10 cellular contexts compared by ENCODE assay signal in genomic region chr9:3863114-3863528, GRCh38.
DNase-seq lines count a peak whose midpoint lies in the region; ATAC-seq and TF ChIP-seq lines count a peak whose summit lies in the region.
"Had no signal": no experiment of that assay in that cellular context is flagged by ENCODE, and none has a peak within 500 bp of the region (broad histone marks: within the 10 kb centered on the region; RNA-seq: fewer than 3 reads in every experiment).

No MANE protein-coding gene starts in this region.

- no peak overlapping the region for H3K4me3 Mint-ChIP-seq in GM23338

- H3K9me2 ChIP-seq in OCI-LY7 (ENCODE audit: insufficient read depth, low read length): no peaks in the 10 kb centered on the region
- H3K9me2 ChIP-seq in GM23338 (ENCODE audit: insufficient read depth): no peaks in the 10 kb centered on the region

- intact Hi-C loops in mammary epithelial cell (cut with micrococcal nuclease) (no loop called here), left lung (cut with DNase I) (no loop called here), aorta (cut with DNase I) (no loop called here), OCI-LY7 (cut with micrococcal nuclease; ENCODE audit: unreplicated experiment) (no loop called here)

- H2AFZ ChIP-seq in mammary epithelial cell (ENCODE audit: low read depth, low read length): peak overlapping the region; percentile 39
- H2AFZ ChIP-seq in OCI-LY7 (ENCODE audit: low read length): no peak overlapping the region
- H2AFZ ChIP-seq in GM23338: no peak overlapping the region
- H2AFZ ChIP-seq: parathyroid adenoma had no signal

- no peaks in the 10 kb centered on the region for H3K79me2 ChIP-seq in mammary epithelial cell (ENCODE audit: insufficient read depth, low read length)
- H3K79me2 ChIP-seq in OCI-LY7 (ENCODE audit: insufficient read depth, low read depth, low read length): no peaks in the 10 kb centered on the region
- no peaks in the 10 kb centered on the region for H3K79me2 ChIP-seq in GM23338 (replicated peaks; ENCODE audit: insufficient read depth)
- H3K79me2 ChIP-seq: parathyroid adenoma had no signal

- BruUV-seq in mammary epithelial cell (replicated peaks; lab: Mats Ljungman, UMichigan): no TSS peak
- no TSS peak for BruUV-seq in OCI-LY7 (replicated peaks; lab: Mats Ljungman, UMichigan)

- H3K27me3 ChIP-seq in mammary epithelial cell (ENCODE audit: insufficient read depth, low read length) (no peaks in the 10 kb centered on the region), left lung (no peaks in the 10 kb centered on the region), aorta (ENCODE audit: control insufficient read depth in 1 of 2, insufficient read depth in 2 of 2, low read length in 1 of 2) (no peaks in the 10 kb centered on the region), MG63 (no peaks in the 10 kb centered on the region; the same call in 1 of the 2 replicates), GM23338 (ENCODE audit: insufficient read depth) (no peaks in the 10 kb centered on the region)
- H3K27me3 ChIP-seq: adrenal gland had no signal

- dilution Hi-C loops in mammary epithelial cell (cut with HindIII; ENCODE audit: low sequenced_read_pairs): no loop called here

- H3K9me3 ChIP-seq in mammary epithelial cell (replicated peaks; ENCODE audit: insufficient read depth, low read length) (no peaks in the 10 kb centered on the region), left lung (no peaks in the 10 kb centered on the region), aorta (ENCODE audit: control insufficient read depth, low read length) (no peaks in the 10 kb centered on the region), MG63 (no peaks in the 10 kb centered on the region), OCI-LY7 (ENCODE audit: low read length) (no peaks in the 10 kb centered on the region)
- H3K9me3 ChIP-seq: adrenal gland had no signal

- H4K20me1 ChIP-seq in mammary epithelial cell (ENCODE audit: insufficient read depth, low read length): no peaks in the 10 kb centered on the region
- no peaks in the 10 kb centered on the region for H4K20me1 ChIP-seq in OCI-LY7 (ENCODE audit: insufficient read depth, low read length)
- H4K20me1 ChIP-seq in GM23338 (replicated peaks; ENCODE audit: insufficient read depth): no peaks in the 10 kb centered on the region

- H3K27ac ChIP-seq in mammary epithelial cell (ENCODE audit: insufficient read depth, low read depth, low read length) (peak overlapping the region; percentile 1), left lung (peak overlapping the region; percentile 21 to 31), aorta (ENCODE audit: low read depth in 1 of 2, low read length in 2 of 2) (no peak overlapping the region), OCI-LY7 (ENCODE audit: low read depth, low read length, poor library complexity, severe bottlenecking) (no peak overlapping the region), GM23338 (ENCODE audit: low read depth) (no peak overlapping the region)
- H3K27ac ChIP-seq: adrenal gland, parathyroid adenoma had no signal

- CTCF ChIA-PET in mammary epithelial cell (lab: Charles Lee; ENCODE audit: low non-redundant PET) (no interaction called here), OCI-LY7 (lab: Charles Lee; ENCODE audit: unreplicated experiment) (no interaction called here)

- peaks cover 0 to 7% of the 10 kb centered on the region in 2 donors for H3K36me3 Mint-ChIP-seq in activated naive CD4-positive, alpha-beta T cell treated with anti-CD3 and anti-CD28 coated beads, Interleukin-2, amount 50 U/mL, for 72 hours
- H3K36me3 Mint-ChIP-seq in GM23338 (ENCODE audit: low read depth): no peaks in the 10 kb centered on the region

- H3K4me1 ChIP-seq in mammary epithelial cell (ENCODE audit: insufficient read depth, low read length) (peaks cover 19% of the 10 kb centered on the region), left lung (no peaks in the 10 kb centered on the region), aorta (ENCODE audit: control insufficient read depth in 1 of 2, insufficient read depth in 2 of 2, low read length in 2 of 2) (no peaks in the 10 kb centered on the region), OCI-LY7 (ENCODE audit: insufficient read depth, low read length, poor library complexity, severe bottlenecking) (no peaks in the 10 kb centered on the region), GM23338 (ENCODE audit: insufficient read depth) (no peaks in the 10 kb centered on the region)
- H3K4me1 ChIP-seq: adrenal gland, parathyroid adenoma had no signal

- WGBS in mammary epithelial cell (ENCODE audit: low coverage, missing lambda C conversion rate): 19% methylated on average over 5 of the region's 5 CpGs
- WGBS in aorta, 2 donors: 44 to 46% methylated on average over 5 of the region's 5 CpGs

- POLR2A ChIA-PET in OCI-LY7 (lab: Charles Lee): no interaction called here

- H3K27me3 Mint-ChIP-seq in GM23338 (ENCODE audit: insufficient read depth, low read depth, poor library complexity): peaks cover 1% of the 10 kb centered on the region

- no peaks in the 10 kb centered on the region for H3F3A ChIP-seq in GM23338 (replicated peaks; ENCODE audit: low read depth)

- H3K4me3 ChIP-seq in mammary epithelial cell (replicated peaks in 1 of 3; ENCODE audit: insufficient read depth in 1 of 3, low read depth in 2 of 3, low read length in 3 of 3) (no peak overlapping the region), left lung (no peak overlapping the region), aorta (ENCODE audit: low read length in 2 of 2) (no peak overlapping the region), MG63 (no peak overlapping the region), OCI-LY7 (ENCODE audit: low read depth, low read length, poor library complexity, severe bottlenecking) (no peak overlapping the region), GM23338 (no peak overlapping the region)
- H3K4me3 ChIP-seq: adrenal gland had no signal

- TF ChIP-seq CTCF in mammary epithelial cell (conservative IDR thresholded peaks at IDR 0.05 in 1 of 2, IDR thresholded peaks at IDR 0.05 in 1 of 2; ENCODE audit: extremely low read depth in 1 of 2, insufficient read depth in 1 of 2, low read depth in 1 of 2, low read length in 2 of 2): no peak
- TF ChIP-seq CTCF in left lung (IDR thresholded peaks at IDR 0.05): no peak
- TF ChIP-seq CTCF in OCI-LY7 (conservative IDR thresholded peaks at IDR 0.05; ENCODE audit: low read length): no peak
- no peak for TF ChIP-seq CTCF in GM23338 (conservative IDR thresholded peaks at IDR 0.05; ENCODE audit: low read depth in 2 of 2)

- H3K9me3 Mint-ChIP-seq in activated naive CD4-positive, alpha-beta T cell treated with anti-CD3 and anti-CD28 coated beads, Interleukin-2, amount 50 U/mL, for 72 hours: peaks cover 0 to 10% of the 10 kb centered on the region in 2 donors
- H3K9me3 Mint-ChIP-seq in GM23338: no peaks in the 10 kb centered on the region

- in situ Hi-C loops in mammary epithelial cell (cut with MboI; ENCODE audit: low sequenced_read_pairs in 2 of 2): no loop called here

- no peaks in the 10 kb centered on the region for H3K4me1 Mint-ChIP-seq in GM23338

- H3K36me3 ChIP-seq in mammary epithelial cell (ENCODE audit: insufficient read depth, low read length) (no peaks in the 10 kb centered on the region), left lung (no peaks in the 10 kb centered on the region), aorta (ENCODE audit: control insufficient read depth in 1 of 2, insufficient read depth in 2 of 2, low read length in 1 of 2) (peaks cover 0 to 1% of the 10 kb centered on the region in 2 donors), MG63 (no peaks in the 10 kb centered on the region), OCI-LY7 (ENCODE audit: insufficient read depth, low read length) (no peaks in the 10 kb centered on the region), GM23338 (ENCODE audit: insufficient read depth) (no peaks in the 10 kb centered on the region)
- H3K36me3 ChIP-seq: adrenal gland had no signal

- H3K9ac ChIP-seq in mammary epithelial cell (ENCODE audit: insufficient read depth, low read length): no peak overlapping the region
- H3K9ac ChIP-seq: parathyroid adenoma had no signal

- DNase-seq in activated naive CD4-positive, alpha-beta T cell treated with anti-CD3 and anti-CD28 coated beads, Interleukin-2, amount 50 U/mL, for 72 hours (ENCODE audit: low spot score in 2 of 2): peak in 1 of 2 donors; percentile 20
- no peak for DNase-seq in activated naive CD4-positive, alpha-beta T cell treated with Interleukin-2 at 50 U/mL for 16 hours
- DNase-seq in mammary epithelial cell (peak; percentile 76), left lung (no peak), aorta (peak in 1 of 2 donors; percentile 49), MG63 (no peak), OCI-LY7 (ENCODE audit: low spot score) (no peak), GM23338 (ENCODE audit: low spot score) (no peak)

- peak overlapping the region in 1 of 2 donors; percentile 70 for H3K27ac Mint-ChIP-seq in activated naive CD4-positive, alpha-beta T cell treated with anti-CD3 and anti-CD28 coated beads, Interleukin-2, amount 50 U/mL, for 72 hours
- no peak overlapping the region for H3K27ac Mint-ChIP-seq in GM23338

- peak; percentile 55 to 84 for ATAC-seq in activated naive CD4-positive, alpha-beta T cell treated with anti-CD3 and anti-CD28 coated beads, Interleukin-2, amount 50 U/mL, for 72 hours
- ATAC-seq in left lung (peak; percentile 46), aorta (ENCODE audit: low FRiP score) (peak; percentile 82), GM23338 (no peak)

- peak overlapping the region; percentile 4 for H3K4me2 ChIP-seq in mammary epithelial cell (ENCODE audit: insufficient read depth, low read depth, low read length)
- H3K4me2 ChIP-seq in OCI-LY7 (ENCODE audit: low read length): no peak overlapping the region
- no peak overlapping the region for H3K4me2 ChIP-seq in GM23338

TF ChIP-seq in GM23338, 12 proteins besides CTCF, POLR2A, EP300 and RAD21 (continues in another document):
- no peak for TF ChIP-seq ETS1 (IDR thresholded peaks at IDR 0.05)

Comparison
In these comparisons a context has a peak if more than half of its experiments do, and no peak if none do; other contexts are left out.
1. H3K27ac ChIP-seq: peak in mammary epithelial cell (single experiment) and left lung (2 of 2); none in aorta (0 of 2), OCI-LY7 (single experiment) and GM23338 (single experiment).